In genomic region chr1:168833801-168834224, GRCh38 we compare ENCODE assay signal across 11 cellular contexts.
A peak's percentile ranks its signal among the peaks of the same experiment; 100 is the strongest.
DNase-seq lines count a peak whose midpoint lies in the region; ATAC-seq and TF ChIP-seq lines count a peak whose summit lies in the region.
"Had no signal": no experiment of that assay in that cellular context is flagged by ENCODE, and none has a peak within 500 bp of the region (broad histone marks: within the 10 kb centered on the region; RNA-seq: fewer than 3 reads in every experiment).

No MANE protein-coding gene starts in this region.

- no peak overlapping the region for H2AK5ac ChIP-seq in mesendoderm (ENCODE audit: low read length)

- H2BK5ac ChIP-seq in mesendoderm (ENCODE audit: low read length) = no peak overlapping the region

- H3K4ac ChIP-seq in mesendoderm (ENCODE audit: low read depth, low read length) = no peak overlapping the region

- H3K56ac ChIP-seq in mesendoderm (ENCODE audit: low read length) = no peak overlapping the region

- H3K27me3 Mint-ChIP-seq in activated naive CD8-positive, alpha-beta T cell treated with anti-CD3 and anti-CD28 coated beads, Interleukin-2, amount 10 ng/mL, durations not matched to agents 7 days and 5 days = peaks cover 4% of the 10 kb centered on the region
- no peaks in the 10 kb centered on the region for H3K27me3 Mint-ChIP-seq in type B pancreatic cell

- WGBS in mesendoderm (ENCODE audit: extremely low coverage, insufficient coverage, low lambda C conversion rate) = no CpG with 5 or more reads among the region's 4 CpGs

- no peak overlapping the region for H3K23ac ChIP-seq in mesendoderm (ENCODE audit: low read length)

- no peak overlapping the region for H3K9ac ChIP-seq in mesendoderm (ENCODE audit: low read length)

- POLR2A ChIA-PET in activated naive CD8-positive, alpha-beta T cell treated with anti-CD3 and anti-CD28 coated beads, Interleukin-2, amount 10 ng/mL, durations not matched to agents 7 days and 5 days (lab: Charles Lee) = no interaction called here

- peaks cover 10% of the 10 kb centered on the region for H3K4me1 Mint-ChIP-seq in activated naive CD8-positive, alpha-beta T cell treated with anti-CD3 and anti-CD28 coated beads, Interleukin-2, amount 10 ng/mL, durations not matched to agents 7 days and 5 days
- H3K4me1 Mint-ChIP-seq in type B pancreatic cell (ENCODE audit: unreplicated experiment) = peaks cover 14% of the 10 kb centered on the region

- no peak overlapping the region for H3K18ac ChIP-seq in mesendoderm (ENCODE audit: low read length)

- no peaks in the 10 kb centered on the region for H3K4me1 ChIP-seq in mesendoderm (ENCODE audit: control insufficient read depth, low read depth, low read length)

- H3K4me3 Mint-ChIP-seq in activated naive CD8-positive, alpha-beta T cell treated with anti-CD3 and anti-CD28 coated beads, Interleukin-2, amount 10 ng/mL, durations not matched to agents 7 days and 5 days = no peak overlapping the region
- H3K4me3 Mint-ChIP-seq in type B pancreatic cell = no peak overlapping the region

- no peaks in the 10 kb centered on the region for H3K79me1 ChIP-seq in mesendoderm (ENCODE audit: low read length)

- H3K36me3 ChIP-seq in mesendoderm (ENCODE audit: control insufficient read depth, insufficient read depth, low read length) = no peaks in the 10 kb centered on the region

- no peak overlapping the region for H3K4me3 ChIP-seq in mesendoderm (ENCODE audit: low read length)

- peak; percentile 10 for ATAC-seq in Right ventricle myocardium superior (ENCODE audit: poor library complexity)
- peak; percentile 78 for ATAC-seq in activated naive CD8-positive, alpha-beta T cell treated with anti-CD3 and anti-CD28 coated beads, Interleukin-2, amount 10 ng/mL, durations not matched to agents 7 days and 5 days (ENCODE audit: low read depth)
- ATAC-seq in HG03469 (IDR thresholded peaks at IDR 0.05; ENCODE audit: unreplicated experiment) = no peak

- H4K5ac ChIP-seq in mesendoderm (ENCODE audit: low read length) = no peak overlapping the region

- TF ChIP-seq CTCF in type B pancreatic cell (conservative IDR thresholded peaks at IDR 0.05) = no peak
- no peak for TF ChIP-seq CTCF in GM20000 (IDR thresholded peaks at IDR 0.05; ENCODE audit: extremely low read depth, missing control alignments)

- H3K27me3 ChIP-seq in mesendoderm (ENCODE audit: insufficient read depth, low read length, poor library complexity) = no peaks in the 10 kb centered on the region

- H2BK15ac ChIP-seq in mesendoderm (replicated peaks; ENCODE audit: low read depth) = no peak overlapping the region

- no peak overlapping the region for H4K8ac ChIP-seq in mesendoderm (ENCODE audit: low read depth, low read length)

- H3K27ac Mint-ChIP-seq in activated naive CD8-positive, alpha-beta T cell treated with anti-CD3 and anti-CD28 coated beads, Interleukin-2, amount 10 ng/mL, durations not matched to agents 7 days and 5 days = peak overlapping the region; percentile 44
- peak overlapping the region; percentile 14 for H3K27ac Mint-ChIP-seq in type B pancreatic cell

- H2BK120ac ChIP-seq in mesendoderm (ENCODE audit: low read depth, low read length) = no peak overlapping the region

- H3K4me2 ChIP-seq in mesendoderm (ENCODE audit: low read length) = no peak overlapping the region

- H3K36me3 Mint-ChIP-seq in activated naive CD8-positive, alpha-beta T cell treated with anti-CD3 and anti-CD28 coated beads, Interleukin-2, amount 10 ng/mL, durations not matched to agents 7 days and 5 days = no peaks in the 10 kb centered on the region
- no peaks in the 10 kb centered on the region for H3K36me3 Mint-ChIP-seq in type B pancreatic cell

- DNase-seq in Right ventricle myocardium superior (no peak), cardiac septum (ENCODE audit: low spot score) (no peak), mesendoderm (peak; percentile 40), type B pancreatic cell (ENCODE audit: extremely low spot score, unreplicated experiment) (no peak), NCI-H1092 treated with DMSO at 0.1 percent for 48 hours (lab: John Stamatoyannopoulos, UW) (no peak), GM20000 (ENCODE audit: low spot score) (no peak)
- DNase-seq in activated naive CD8-positive, alpha-beta T cell treated with anti-CD3 and anti-CD28 coated beads, Interleukin-2, amount 10 ng/mL, durations not matched to agents 7 days and 5 days = no peak
- DNase-seq: dermis blood vessel endothelial cell, NCI-H1694 had no signal

- no peaks in the 10 kb centered on the region for H3K79me2 ChIP-seq in mesendoderm (ENCODE audit: control insufficient read depth, insufficient read depth, low read length)

- H3K27ac ChIP-seq in mesendoderm (ENCODE audit: low read depth, low read length) = no peak overlapping the region
- H3K27ac ChIP-seq: RWPE1 had no signal

- intact Hi-C loops in Right ventricle myocardium superior (cut with DNase I) (loop anchor here (10.0 kb wide), 1 partner anchor 271 kb away; the partner anchor contains the start of gene ATP1B1), cardiac septum (cut with DNase I) (no loop called here)

- H3K9me3 Mint-ChIP-seq in activated naive CD8-positive, alpha-beta T cell treated with anti-CD3 and anti-CD28 coated beads, Interleukin-2, amount 10 ng/mL, durations not matched to agents 7 days and 5 days = peaks cover 3% of the 10 kb centered on the region
- no peaks in the 10 kb centered on the region for H3K9me3 Mint-ChIP-seq in type B pancreatic cell
